Comparison of ENCODE assay signal across 1 cellular context in genomic region chr3:141070727-141071357, GRCh38.
TF ChIP-seq lines count a peak whose summit lies in the region.

No MANE protein-coding gene starts in this region.

TF ChIP-seq in WTC11, 78 proteins besides CTCF, POLR2A, EP300 and RAD21 (continued from another document):
- 0 out of 2 replicates have a peak, but pooled peaks have one; percentile 45 for TF ChIP-seq ZMAT4 (CRISPR knock-in tag; IDR thresholded peaks at IDR 0.05)
- TF ChIP-seq USF2 (CRISPR knock-in tag; IDR thresholded peaks at IDR 0.05): 0 out of 2 replicates have a peak, but pooled peaks have one; percentile 10
- peak; percentile 12; the same call in 1 of the 2 replicates for TF ChIP-seq TEAD4 (CRISPR knock-in tag; IDR thresholded peaks at IDR 0.05)
- no peak for TF ChIP-seq ZNF396 (CRISPR knock-in tag; IDR thresholded peaks at IDR 0.05; ENCODE audit: borderline replicate concordance)
- 0 out of 2 replicates have a peak, but pooled peaks have one; percentile 52 for TF ChIP-seq SP1 (CRISPR knock-in tag; conservative IDR thresholded peaks at IDR 0.05)
- TF ChIP-seq CREM (CRISPR knock-in tag; IDR thresholded peaks at IDR 0.05): peak; percentile 53; the same call in 1 of the 2 replicates
- TF ChIP-seq ETV6 (CRISPR knock-in tag; IDR thresholded peaks at IDR 0.05): peak; percentile 92
- TF ChIP-seq, protein P1, sequence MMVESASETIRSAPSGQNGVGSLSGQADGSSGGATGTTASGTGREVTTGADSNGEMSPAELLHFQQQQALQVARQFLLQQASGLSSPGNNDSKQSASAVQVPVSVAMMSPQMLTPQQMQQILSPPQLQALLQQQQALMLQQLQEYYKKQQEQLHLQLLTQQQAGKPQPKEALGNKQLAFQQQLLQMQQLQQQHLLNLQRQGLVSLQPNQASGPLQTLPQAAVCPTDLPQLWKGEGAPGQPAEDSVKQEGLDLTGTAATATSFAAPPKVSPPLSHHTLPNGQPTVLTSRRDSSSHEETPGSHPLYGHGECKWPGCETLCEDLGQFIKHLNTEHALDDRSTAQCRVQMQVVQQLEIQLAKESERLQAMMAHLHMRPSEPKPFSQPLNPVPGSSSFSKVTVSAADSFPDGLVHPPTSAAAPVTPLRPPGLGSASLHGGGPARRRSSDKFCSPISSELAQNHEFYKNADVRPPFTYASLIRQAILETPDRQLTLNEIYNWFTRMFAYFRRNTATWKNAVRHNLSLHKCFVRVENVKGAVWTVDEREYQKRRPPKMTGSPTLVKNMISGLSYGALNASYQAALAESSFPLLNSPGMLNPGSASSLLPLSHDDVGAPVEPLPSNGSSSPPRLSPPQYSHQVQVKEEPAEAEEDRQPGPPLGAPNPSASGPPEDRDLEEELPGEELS (CRISPR knock-in tag; IDR thresholded peaks at IDR 0.05): peak; percentile 80; the same call in 1 of the 2 replicates
- TF ChIP-seq FOXK1 (CRISPR knock-in tag; IDR thresholded peaks at IDR 0.05): peak; percentile 29; the same call in 1 of the 2 replicates
- TF ChIP-seq, protein P2, sequence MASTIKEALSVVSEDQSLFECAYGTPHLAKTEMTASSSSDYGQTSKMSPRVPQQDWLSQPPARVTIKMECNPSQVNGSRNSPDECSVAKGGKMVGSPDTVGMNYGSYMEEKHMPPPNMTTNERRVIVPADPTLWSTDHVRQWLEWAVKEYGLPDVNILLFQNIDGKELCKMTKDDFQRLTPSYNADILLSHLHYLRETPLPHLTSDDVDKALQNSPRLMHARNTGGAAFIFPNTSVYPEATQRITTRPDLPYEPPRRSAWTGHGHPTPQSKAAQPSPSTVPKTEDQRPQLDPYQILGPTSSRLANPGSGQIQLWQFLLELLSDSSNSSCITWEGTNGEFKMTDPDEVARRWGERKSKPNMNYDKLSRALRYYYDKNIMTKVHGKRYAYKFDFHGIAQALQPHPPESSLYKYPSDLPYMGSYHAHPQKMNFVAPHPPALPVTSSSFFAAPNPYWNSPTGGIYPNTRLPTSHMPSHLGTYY (CRISPR knock-in tag; IDR thresholded peaks at IDR 0.05): 0 out of 2 replicates have a peak, but pooled peaks have one; percentile 57
- TF ChIP-seq MXD4 (CRISPR knock-in tag; IDR thresholded peaks at IDR 0.05; ENCODE audit: borderline replicate concordance): no peak
- TF ChIP-seq ZNF423 (CRISPR knock-in tag; IDR thresholded peaks at IDR 0.05): peak; percentile 98
- peak; percentile 98 for TF ChIP-seq TEAD1 (CRISPR knock-in tag; IDR thresholded peaks at IDR 0.05)
- TF ChIP-seq TCF7 (CRISPR knock-in tag; IDR thresholded peaks at IDR 0.05; ENCODE audit: low read depth): no peak
- TF ChIP-seq, protein P3, sequence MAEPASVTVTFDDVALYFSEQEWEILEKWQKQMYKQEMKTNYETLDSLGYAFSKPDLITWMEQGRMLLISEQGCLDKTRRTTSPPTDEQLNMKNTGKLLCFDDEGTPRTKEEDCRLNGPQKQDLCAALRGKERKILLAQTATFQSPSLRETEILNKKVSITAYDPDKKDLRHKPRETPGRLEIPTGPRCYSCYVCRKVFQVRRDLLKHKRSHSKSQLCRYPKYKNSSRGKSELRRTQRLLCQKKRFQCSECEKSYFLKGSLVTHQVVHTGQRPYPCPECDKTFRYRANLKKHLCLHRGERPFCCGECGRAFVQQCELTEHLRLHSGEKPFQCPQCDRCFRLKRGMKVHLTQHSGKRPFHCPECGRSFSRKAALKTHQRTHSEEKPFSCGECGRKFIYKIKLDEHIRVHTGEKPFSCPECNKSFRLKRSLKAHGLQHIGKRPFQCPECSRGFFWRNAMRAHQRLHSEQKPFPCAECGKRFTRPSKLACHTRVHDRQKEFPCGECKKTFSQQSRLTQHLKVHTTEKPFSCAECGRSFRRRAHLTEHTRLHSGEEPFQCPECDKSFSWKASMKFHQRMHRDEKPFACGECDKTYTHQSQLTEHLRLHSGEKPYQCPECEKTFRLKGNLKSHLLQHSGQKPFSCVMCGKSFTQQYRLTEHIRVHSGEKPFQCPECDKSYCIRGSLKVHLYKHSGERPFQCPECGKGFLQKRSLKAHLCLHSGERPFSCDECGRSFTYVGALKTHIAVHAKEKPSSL (CRISPR knock-in tag; conservative IDR thresholded peaks at IDR 0.05): no peak
- TF ChIP-seq ZNF138 (CRISPR knock-in tag; conservative IDR thresholded peaks at IDR 0.05): 0 out of 2 replicates have a peak, but pooled peaks have one; percentile 24
